ENCODE assay signal across 26 cellular contexts in genomic region chr15:35663956-35664355, GRCh38.
"Had no signal": no experiment of that assay in that cellular context is flagged by ENCODE, and none has a peak within 500 bp of the region (broad histone marks: within the 10 kb centered on the region; RNA-seq: fewer than 3 reads in every experiment).

No MANE protein-coding gene starts in this region.

- H3K27ac Mint-ChIP-seq: activated CD4-positive, alpha-beta memory T cell treated with anti-CD3 and anti-CD28 coated beads for 36 hours; activated CD4-positive, alpha-beta T cell treated with anti-CD3 and anti-CD28 coated beads, Interleukin-2, amount 10 ng/mL, durations not matched to agents 24 days and 14 days; activated naive CD4-positive, alpha-beta T cell treated with anti-CD3 and anti-CD28 coated beads for 36 hours; activated naive CD8-positive, alpha-beta T cell treated with anti-CD3 and anti-CD28 coated beads for 36 hours; activated T-helper 1 cell treated with anti-CD3 and anti-CD28 coated beads, Interleukin-12 subunit alpha, Interleukin-12 subunit beta, Interleukin-2, Interleukin-4 antibody, amounts not matched to agents 30 ng/mL and 10 ng/mL and 1 ng/mL, durations not matched to agents 14 hours and 24 hours and 36 hours; natural killer cell; T-helper 1 cell treated with Interleukin-12 subunit alpha and Interleukin-12 subunit beta and Interleukin-4 antibody, amounts not matched to agents 30 μg/mL and 1 μg/mL, for 36 hours had no signal

- H3K36me3 Mint-ChIP-seq: activated CD4-positive, alpha-beta memory T cell treated with anti-CD3 and anti-CD28 coated beads for 36 hours; activated naive CD8-positive, alpha-beta T cell treated with anti-CD3 and anti-CD28 coated beads for 36 hours; natural killer cell had no signal

- H3K4me3 Mint-ChIP-seq: activated CD4-positive, alpha-beta memory T cell treated with anti-CD3 and anti-CD28 coated beads for 36 hours; activated CD4-positive, alpha-beta T cell treated with anti-CD3 and anti-CD28 coated beads, Interleukin-2, amount 10 ng/mL, durations not matched to agents 24 days and 14 days; activated naive CD4-positive, alpha-beta T cell treated with anti-CD3 and anti-CD28 coated beads for 36 hours; activated naive CD8-positive, alpha-beta T cell treated with anti-CD3 and anti-CD28 coated beads for 36 hours; activated T-helper 1 cell treated with anti-CD3 and anti-CD28 coated beads, Interleukin-12 subunit alpha, Interleukin-12 subunit beta, Interleukin-2, Interleukin-4 antibody, amounts not matched to agents 30 ng/mL and 10 ng/mL and 1 ng/mL, durations not matched to agents 14 hours and 24 hours and 36 hours; natural killer cell; T-helper 1 cell treated with Interleukin-12 subunit alpha and Interleukin-12 subunit beta and Interleukin-4 antibody, amounts not matched to agents 30 μg/mL and 1 μg/mL, for 36 hours had no signal

- H3K27me3 ChIP-seq: heart right ventricle, left lung, right atrium auricular region, tibial nerve had no signal

- H3K36me3 ChIP-seq: heart right ventricle, left lung, lower lobe of right lung, right atrium auricular region, tibial nerve, WERI-Rb-1 had no signal

- DNase-seq: activated CD4-positive, alpha-beta memory T cell treated with anti-CD3 and anti-CD28 coated beads for 36 hours; activated CD4-positive, alpha-beta T cell treated with anti-CD3 and anti-CD28 coated beads, Interleukin-2, amount 10 ng/mL, durations not matched to agents 24 days and 14 days; activated CD4-positive, CD25-positive, alpha-beta regulatory T cell treated with anti-CD3 and anti-CD28 coated beads, Interleukin-2, amount 50 U/mL, for 72 hours; activated CD8-positive, alpha-beta memory T cell treated with anti-CD3 and anti-CD28 coated beads, Interleukin-2, amount 50 U/mL, for 4 hours; activated effector memory CD4-positive, alpha-beta T cell treated with anti-CD3 and anti-CD28 coated beads, Interleukin-2, amount 50 U/mL, for 16 hours; activated naive CD4-positive, alpha-beta T cell treated with anti-CD3 and anti-CD28 coated beads for 36 hours; activated naive CD8-positive, alpha-beta T cell treated with anti-CD3 and anti-CD28 coated beads for 36 hours; activated T-cell treated with anti-CD3 and anti-CD28 coated beads, Interleukin-2, amount 50 U/mL, for 1 hour; amniotic stem cell; central memory CD4-positive, alpha-beta T cell; effector memory CD4-positive, alpha-beta T cell; foreskin fibroblast; heart right ventricle; left lung; lower lobe of right lung; mesendoderm; natural killer cell; stimulated activated CD4-positive, alpha-beta T cell treated with anti-CD3 and anti-CD28 coated beads, Interleukin-15, amount 100 ng/mL, for 24 hours; stimulated activated naive CD4-positive, alpha-beta T cell treated with Interleukin-2 at 50 U/mL for 16 hours; T-helper 9 cell; WERI-Rb-1 had no signal

- H3K4me3 ChIP-seq: heart right ventricle, left lung, lower lobe of right lung, right atrium auricular region, smooth muscle cell, tibial nerve had no signal

- H3K4me2 ChIP-seq: smooth muscle cell had no signal

- H3K4me1 Mint-ChIP-seq: natural killer cell had no signal

- H3K27ac ChIP-seq: left lung, lower lobe of right lung, right atrium auricular region, tibial nerve, WERI-Rb-1 had no signal

- H3K9me3 ChIP-seq: heart right ventricle, left lung, lower lobe of right lung, right atrium auricular region, tibial nerve had no signal

- H3K9me3 Mint-ChIP-seq: activated CD4-positive, alpha-beta memory T cell treated with anti-CD3 and anti-CD28 coated beads for 36 hours; activated naive CD4-positive, alpha-beta T cell treated with anti-CD3 and anti-CD28 coated beads for 36 hours; activated naive CD8-positive, alpha-beta T cell treated with anti-CD3 and anti-CD28 coated beads for 36 hours; activated T-helper 1 cell treated with anti-CD3 and anti-CD28 coated beads, Interleukin-12 subunit alpha, Interleukin-12 subunit beta, Interleukin-2, Interleukin-4 antibody, amounts not matched to agents 30 ng/mL and 10 ng/mL and 1 ng/mL, durations not matched to agents 14 hours and 24 hours and 36 hours; natural killer cell had no signal
